ENCODE assay signal across 23 cellular contexts in genomic region chr12:92175961-92176360, GRCh38. TPM values are rescaled to one million over a fixed set of nuclear protein-coding genes. Genes with fewer than 3 reads are reported as not detected.
DNase-seq lines count a peak whose midpoint lies in the region; ATAC-seq and TF ChIP-seq lines count a peak whose summit lies in the region.
"Had no signal": no experiment of that assay in that cellular context is flagged by ENCODE, and none has a peak within 500 bp of the region (broad histone marks: within the 10 kb centered on the region; RNA-seq: fewer than 3 reads in every experiment).

No MANE protein-coding gene starts in this region.

- TF ChIP-seq CTCF in activated B cell treated with CpG ODN at 0.5 μM for 24 hours (IDR thresholded peaks at IDR 0.05): no peak

- 67% methylated on average over 3 of the region's 3 CpGs for WGBS in HUES64

- H3K9me3 Mint-ChIP-seq in activated B cell treated with CpG ODN at 0.5 μM for 24 hours: no peaks in the 10 kb centered on the region
- peaks cover 2% of the 10 kb centered on the region for H3K9me3 Mint-ChIP-seq in memory B cell

- H3K4me3 ChIP-seq in HUES64 (ENCODE audit: low read length): no peak overlapping the region
- H3K4me3 ChIP-seq: SJSA1 had no signal

- H3K4me1 Mint-ChIP-seq in activated B cell treated with CpG ODN at 0.5 μM for 24 hours: peaks cover 48% of the 10 kb centered on the region
- peaks cover 26% of the 10 kb centered on the region for H3K4me1 Mint-ChIP-seq in memory B cell

- intact Hi-C loops in activated B cell treated with CpG ODN at 0.5 μM for 24 hours (cut with micrococcal nuclease): no loop called here

- no peaks in the 10 kb centered on the region for H3K9me3 ChIP-seq in HUES64 (ENCODE audit: insufficient read depth, low read depth, low read length)
- H3K9me3 ChIP-seq: BE2C had no signal

- H3K27me3 Mint-ChIP-seq in activated B cell treated with CpG ODN at 0.5 μM for 24 hours (no peaks in the 10 kb centered on the region), memory B cell (no peaks in the 10 kb centered on the region)

- peaks cover 12% of the 10 kb centered on the region for H3K4me1 ChIP-seq in HUES64 (ENCODE audit: insufficient read depth, low read length)
- H3K4me1 ChIP-seq: SJSA1 had no signal

- POLR2A ChIA-PET in activated B cell treated with CpG ODN at 0.5 μM for 24 hours (lab: Charles Lee): interaction anchor here (12.1 kb wide), 1 partner anchor 30 kb away, joined by 607 read pairs; the partner anchor contains the start of gene BTG1

- H3K4me3 Mint-ChIP-seq in activated B cell treated with CpG ODN at 0.5 μM for 24 hours: no peak overlapping the region
- H3K4me3 Mint-ChIP-seq in memory B cell: no peak overlapping the region
- H3K4me3 Mint-ChIP-seq: CD14-positive monocyte had no signal

- peak overlapping the region; percentile 24; the same call in 1 of the 2 replicates for H3K27ac ChIP-seq in HUES64 (ENCODE audit: low read depth, low read length)
- H3K27ac ChIP-seq: SJSA1 had no signal

- no peaks in the 10 kb centered on the region for H3K36me3 ChIP-seq in HUES64 (ENCODE audit: insufficient read depth, low read length)
- H3K36me3 ChIP-seq: BE2C, SJSA1 had no signal

- H3K27ac Mint-ChIP-seq in activated B cell treated with CpG ODN at 0.5 μM for 24 hours (peak overlapping the region; percentile 24), memory B cell (peak overlapping the region; percentile 80)
- H3K27ac Mint-ChIP-seq: CD14-positive monocyte had no signal

- CTCF ChIA-PET in activated B cell treated with CpG ODN at 0.5 μM for 24 hours (lab: Charles Lee): no interaction called here

- no peak for ATAC-seq in activated B cell treated with CpG ODN at 0.5 μM for 24 hours (ENCODE audit: low read depth)
- no peak for ATAC-seq in memory B cell (ENCODE audit: low read depth)
- ATAC-seq in GM21528 (IDR thresholded peaks at IDR 0.05; ENCODE audit: low FRiP score, unreplicated experiment): no peak
- ATAC-seq in HG02642 (IDR thresholded peaks at IDR 0.05; ENCODE audit: poor library complexity, unreplicated experiment): no peak
- ATAC-seq: PC-3, Right ventricle myocardium inferior had no signal

- no peaks in the 10 kb centered on the region for H3K27me3 ChIP-seq in HUES64 (ENCODE audit: insufficient read depth, low read length)
- H3K27me3 ChIP-seq: BE2C had no signal

- H3K9ac ChIP-seq in HUES64 (ENCODE audit: low read depth, low read length): no peak overlapping the region

- peaks cover 6% of the 10 kb centered on the region for H3K36me3 Mint-ChIP-seq in activated B cell treated with CpG ODN at 0.5 μM for 24 hours (ENCODE audit: low read depth)
- H3K36me3 Mint-ChIP-seq in memory B cell: peaks cover 9% of the 10 kb centered on the region

- DNase-seq in activated B cell treated with CpG ODN at 0.5 μM for 24 hours: no peak
- DNase-seq in memory B cell (ENCODE audit: low spot score in 2 of 2): no peak
- DNase-seq in retina: peak; percentile 26
- DNase-seq in DMS79 (lab: John Stamatoyannopoulos, UW): no peak
- no peak for DNase-seq in HuH-7 (ENCODE audit: low spot score)
- DNase-seq: BE2C; Calu3; DND-41; H7; Karpas-422; NCI-H1105; NCI-H1436 treated with DMSO at 0.1 percent for 48 hours; NCI-H187 treated with DMSO at 0.1 percent for 48 hours; NCI-H446 treated with DMSO at 0.1 percent for 48 hours; NCI-H526; NK-92 treated with Interleukin-12 subunit alpha and Interleukin-12 subunit beta, amount 100 ng/mL, for 24 hours; PC-3 had no signal

RNA-seq across cellular contexts. Expression of gene BTG1, which starts 30.3 kb away (rescaled TPM):
- polyA plus RNA-seq in HUES64 (2013, experiment 1 of 2): 20.0 TPM
- 25.7 TPM for polyA plus RNA-seq in HUES64 (2013, experiment 2 of 2)
- 423 and 429 TPM in 2 replicates for total RNA-seq in activated B cell treated with CpG ODN at 0.5 μM for 24 hours
